Comparison of ENCODE assay signal across 1 cellular context in the genomic region with DNA sequence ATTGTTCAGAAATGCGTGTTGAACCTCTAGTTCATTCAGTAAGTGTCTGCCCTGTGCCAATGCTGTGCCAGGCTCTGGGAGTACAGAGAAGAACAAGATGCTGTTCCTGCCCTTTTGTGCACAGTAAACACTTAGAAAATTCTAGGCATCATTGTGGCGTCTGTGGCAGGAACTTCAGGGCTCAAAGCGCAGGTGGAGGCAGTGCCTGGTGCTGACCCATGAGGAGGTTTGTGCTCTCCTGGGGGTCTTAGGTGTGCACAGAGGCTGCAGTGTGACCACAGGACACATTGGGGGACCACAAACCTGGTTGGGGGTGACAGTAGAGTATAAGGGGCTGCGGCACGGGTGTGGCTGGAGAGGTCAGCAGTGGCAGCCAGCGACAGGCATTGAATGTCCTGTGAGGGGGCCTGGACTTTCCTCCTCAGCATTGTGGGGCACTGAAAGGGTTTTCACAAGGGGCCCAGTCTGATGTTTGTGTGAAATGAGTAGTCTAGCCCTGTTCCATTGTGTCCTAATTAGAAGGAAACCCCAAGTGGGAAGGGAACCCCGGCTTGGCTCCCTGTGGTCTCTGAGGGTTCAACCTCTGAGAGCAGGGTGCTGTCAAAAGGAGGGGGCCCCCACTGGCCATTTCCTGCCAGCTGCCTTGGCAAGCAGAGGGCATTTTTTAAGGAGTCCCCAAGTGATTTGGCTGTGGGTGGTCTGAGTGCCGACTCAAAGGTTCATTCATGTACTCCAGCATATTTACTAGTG.
TF ChIP-seq lines count a peak whose summit lies in the region.

No MANE protein-coding gene starts in this region.

TF ChIP-seq in WTC11, 78 proteins besides CTCF, POLR2A, EP300 and RAD21:
- TF ChIP-seq MYBL2 (CRISPR knock-in tag; IDR thresholded peaks at IDR 0.05) (no peak), ZNF671 (CRISPR knock-in tag; IDR thresholded peaks at IDR 0.05) (no peak), NR3C1 (CRISPR knock-in tag; conservative IDR thresholded peaks at IDR 0.05; ENCODE audit: low read depth) (no peak), ZNF317 (CRISPR knock-in tag; IDR thresholded peaks at IDR 0.05; ENCODE audit: borderline replicate concordance, low read depth) (no peak), ZNF263 (CRISPR knock-in tag; IDR thresholded peaks at IDR 0.05; ENCODE audit: low read depth) (no peak), ELF4 (CRISPR knock-in tag; IDR thresholded peaks at IDR 0.05; ENCODE audit: low read depth) (no peak), ZNF423 (CRISPR knock-in tag; IDR thresholded peaks at IDR 0.05) (no peak), ETV6 (CRISPR knock-in tag; IDR thresholded peaks at IDR 0.05) (no peak)
- TF ChIP-seq, protein P1, sequence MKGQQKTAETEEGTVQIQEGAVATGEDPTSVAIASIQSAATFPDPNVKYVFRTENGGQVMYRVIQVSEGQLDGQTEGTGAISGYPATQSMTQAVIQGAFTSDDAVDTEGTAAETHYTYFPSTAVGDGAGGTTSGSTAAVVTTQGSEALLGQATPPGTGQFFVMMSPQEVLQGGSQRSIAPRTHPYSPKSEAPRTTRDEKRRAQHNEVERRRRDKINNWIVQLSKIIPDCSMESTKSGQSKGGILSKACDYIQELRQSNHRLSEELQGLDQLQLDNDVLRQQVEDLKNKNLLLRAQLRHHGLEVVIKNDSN (CRISPR knock-in tag; IDR thresholded peaks at IDR 0.05): no peak
- TF ChIP-seq, protein P2, sequence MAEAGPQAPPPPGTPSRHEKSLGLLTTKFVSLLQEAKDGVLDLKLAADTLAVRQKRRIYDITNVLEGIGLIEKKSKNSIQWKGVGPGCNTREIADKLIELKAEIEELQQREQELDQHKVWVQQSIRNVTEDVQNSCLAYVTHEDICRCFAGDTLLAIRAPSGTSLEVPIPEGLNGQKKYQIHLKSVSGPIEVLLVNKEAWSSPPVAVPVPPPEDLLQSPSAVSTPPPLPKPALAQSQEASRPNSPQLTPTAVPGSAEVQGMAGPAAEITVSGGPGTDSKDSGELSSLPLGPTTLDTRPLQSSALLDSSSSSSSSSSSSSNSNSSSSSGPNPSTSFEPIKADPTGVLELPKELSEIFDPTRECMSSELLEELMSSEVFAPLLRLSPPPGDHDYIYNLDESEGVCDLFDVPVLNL (CRISPR knock-in tag; IDR thresholded peaks at IDR 0.05; ENCODE audit: borderline replicate concordance, low read depth): no peak
